26 cellular contexts compared by ENCODE assay signal in the genomic region with DNA sequence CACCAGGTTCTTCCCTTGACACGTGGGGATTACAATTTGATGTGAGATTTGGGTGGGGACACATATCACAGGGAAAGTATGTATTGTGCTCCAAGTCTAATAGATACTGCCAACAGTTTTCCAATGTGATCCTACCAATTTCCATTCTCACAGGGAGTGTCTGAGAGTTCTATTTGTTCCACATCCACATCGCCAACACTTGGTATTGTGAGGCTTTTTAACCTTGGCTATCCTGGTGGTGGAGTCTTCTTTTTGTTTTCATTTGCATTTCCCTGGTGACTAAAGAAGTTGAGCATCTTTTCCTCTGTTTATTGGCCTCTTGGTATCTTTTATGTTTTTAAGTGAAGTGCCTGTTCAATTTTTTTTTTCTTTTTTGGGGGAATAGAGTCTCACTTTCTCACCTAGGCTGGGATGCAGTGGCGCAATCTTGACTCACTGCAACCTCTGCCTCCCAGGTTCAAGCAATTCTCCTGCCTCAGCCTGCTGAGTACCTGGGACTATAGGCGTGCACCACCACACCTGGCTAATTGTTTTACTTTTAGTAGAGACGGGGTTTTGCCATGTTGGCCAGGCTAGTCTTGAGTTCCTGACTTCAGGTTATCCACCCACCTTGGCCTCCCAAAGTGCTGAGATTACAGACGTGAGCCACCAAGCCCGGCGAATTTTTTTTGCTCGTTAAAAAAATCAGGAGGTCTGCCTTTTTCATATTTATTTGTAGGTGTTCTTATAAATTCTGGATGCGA. TPM values are rescaled to one million over a fixed set of nuclear protein-coding genes. Genes with fewer than 3 reads are reported as not detected.
DNase-seq lines count a peak whose midpoint lies in the region; ATAC-seq and TF ChIP-seq lines count a peak whose summit lies in the region.
"Had no signal": no experiment of that assay in that cellular context is flagged by ENCODE, and none has a peak within 500 bp of the region (broad histone marks: within the 10 kb centered on the region; RNA-seq: fewer than 3 reads in every experiment).

No MANE protein-coding gene starts in this region.

- H3K27ac ChIP-seq in GM23248 (peak overlapping the region; percentile 86), RWPE2 (ENCODE audit: poor library complexity, severe bottlenecking) (peak overlapping the region; percentile 97), esophagus (ENCODE audit: low read depth in 2 of 2, low read length in 1 of 2) (peak overlapping the region; percentile 2 to 81), sigmoid colon (no peak overlapping the region), neuronal stem cell (replicated peaks; ENCODE audit: low read length) (no peak overlapping the region), lower lobe of right lung (no peak overlapping the region)
- H3K27ac ChIP-seq: BLaER1, heart right ventricle, KMS-11, prostate gland, thoracic aorta, WERI-Rb-1 had no signal

- DNase-seq in GM23248 (no peak), RWPE2 (ENCODE audit: low spot score) (peak; percentile 15), sigmoid colon (peak; percentile 34), neuronal stem cell (ENCODE audit: low spot score) (no peak), lower lobe of right lung (no peak)
- DNase-seq: activated CD4-positive, alpha-beta T cell treated with anti-CD3 and anti-CD28 coated beads for 48 hours; activated CD8-positive, alpha-beta memory T cell treated with anti-CD3 and anti-CD28 coated beads for 24 hours; activated effector memory CD4-positive, alpha-beta T cell treated with anti-CD3 and anti-CD28 coated beads, Interleukin-2, amount 50 U/mL, for 16 hours; COR-L47; heart right ventricle; NCI-H146; NCI-H2107; NCI-H446; NCI-H82; stimulated activated naive CD8-positive, alpha-beta T cell treated with anti-CD3 and anti-CD28 coated beads, Interleukin-15, Interleukin-2, amounts not matched to agents 100 U/mL and 50 U/mL, for 24 hours; T-helper 9 cell; WERI-Rb-1 had no signal

- no peak overlapping the region for H2BK120ac ChIP-seq in neuronal stem cell (ENCODE audit: low read depth, low read length)

- H2AFZ ChIP-seq in GM23248 (peak overlapping the region; percentile 72), neuronal stem cell (ENCODE audit: low read length) (no peak overlapping the region)

- WGBS in GM23248 (ENCODE audit: low coverage in 1 of 2, low lambda C conversion rate in 2 of 2, missing lambda C conversion rate in 2 of 2), 2 experiments = 74 to 78% methylated on average over 10 of the region's 10 CpGs
- WGBS in esophagus, 2 donors = 83 to 93% methylated on average over 10 of the region's 10 CpGs
- 84 to 95% methylated on average over 10 of the region's 10 CpGs for WGBS in sigmoid colon, 2 donors
- no CpG with 5 or more reads among the region's 10 CpGs for WGBS in neuronal stem cell (ENCODE audit: extremely low coverage in 2 of 2, insufficient read length in 2 of 2, insufficient replicate concordance in 1 of 2), 2 donors

- H3K4me2 ChIP-seq in GM23248 (ENCODE audit: unreplicated experiment) (peak overlapping the region; percentile 70), neuronal stem cell (ENCODE audit: insufficient read depth, low read length, poor library complexity, severe bottlenecking) (no peak overlapping the region)
- H3K4me2 ChIP-seq: BLaER1, KMS-11 had no signal

- in situ Hi-C loops in GM23248 (cut with MboI) = no loop called here

- no peak overlapping the region for H3K14ac ChIP-seq in neuronal stem cell (ENCODE audit: low read length)

- TF ChIP-seq CTCF in RWPE2 (IDR thresholded peaks at IDR 0.05; ENCODE audit: poor library complexity, severe bottlenecking) = no peak
- TF ChIP-seq CTCF in sigmoid colon (IDR thresholded peaks at IDR 0.05) = no peak
- no peak for TF ChIP-seq CTCF in lower lobe of right lung (IDR thresholded peaks at IDR 0.05)

- H2BK12ac ChIP-seq in neuronal stem cell (ENCODE audit: low read length) = no peak overlapping the region

- TF ChIP-seq POLR2A in sigmoid colon (IDR thresholded peaks at IDR 0.05) = no peak

- H3K4me3 ChIP-seq in GM23248 = peak overlapping the region; percentile 35; the same call in 1 of the 2 replicates
- no peak overlapping the region for H3K4me3 ChIP-seq in RWPE2 (ENCODE audit: severe bottlenecking)
- H3K4me3 ChIP-seq in esophagus (ENCODE audit: low read depth in 1 of 2, low read length in 2 of 2) = no peak overlapping the region
- no peak overlapping the region for H3K4me3 ChIP-seq in sigmoid colon
- H3K4me3 ChIP-seq in neuronal stem cell (ENCODE audit: low read length in 2 of 2) = no peak overlapping the region
- H3K4me3 ChIP-seq in lower lobe of right lung = no peak overlapping the region
- H3K4me3 ChIP-seq: BLaER1, heart right ventricle, prostate gland, thoracic aorta had no signal

- no peak overlapping the region for H4K91ac ChIP-seq in neuronal stem cell (ENCODE audit: low read depth, low read length, poor library complexity)

- intact Hi-C loops in sigmoid colon (cut with DNase I) = no loop called here
- intact Hi-C loops in lower lobe of right lung (cut with DNase I) = no loop called here

- peaks cover 19% of the 10 kb centered on the region for H3F3A ChIP-seq in GM23248 (ENCODE audit: insufficient read depth)

- H3K23ac ChIP-seq in neuronal stem cell (ENCODE audit: low read depth, low read length, poor library complexity) = no peak overlapping the region

- H2BK15ac ChIP-seq in neuronal stem cell (ENCODE audit: low read length) = no peak overlapping the region

- H3K9me3 ChIP-seq in GM23248 (ENCODE audit: low read depth) (no peaks in the 10 kb centered on the region), RWPE2 (ENCODE audit: severe bottlenecking) (peaks cover 3% of the 10 kb centered on the region), esophagus (ENCODE audit: control insufficient read depth in 2 of 2, insufficient read depth in 1 of 2, low read depth in 1 of 2, low read length in 1 of 2) (no peaks in the 10 kb centered on the region), sigmoid colon (no peaks in the 10 kb centered on the region), neuronal stem cell (replicated peaks in 1 of 2; ENCODE audit: control insufficient read depth in 2 of 2, insufficient read depth in 1 of 2, low read depth in 1 of 2, low read length in 2 of 2) (no peaks in the 10 kb centered on the region), lower lobe of right lung (peaks cover 12% of the 10 kb centered on the region)
- H3K9me3 ChIP-seq: prostate gland, thoracic aorta had no signal

- H4K8ac ChIP-seq in neuronal stem cell (ENCODE audit: low read depth, low read length) = no peak overlapping the region

- H3K27me3 ChIP-seq in GM23248 (replicated peaks; ENCODE audit: insufficient read depth) = no peaks in the 10 kb centered on the region
- H3K27me3 ChIP-seq in RWPE2 (ENCODE audit: insufficient read depth, poor library complexity, severe bottlenecking) = no peaks in the 10 kb centered on the region
- H3K27me3 ChIP-seq in esophagus (ENCODE audit: control insufficient read depth in 1 of 2, insufficient read depth in 2 of 2, low read length in 2 of 2) = no peaks in the 10 kb centered on the region
- H3K27me3 ChIP-seq in sigmoid colon = no peaks in the 10 kb centered on the region
- peaks cover 0 to 2% (median 0%) of the 10 kb centered on the region in 3 experiments for H3K27me3 ChIP-seq in neuronal stem cell (ENCODE audit: control insufficient read depth in 3 of 3, insufficient read depth in 3 of 3, low read depth in 1 of 3, low read length in 3 of 3)
- peaks cover 2% of the 10 kb centered on the region for H3K27me3 ChIP-seq in lower lobe of right lung (ENCODE audit: low read depth)
- H3K27me3 ChIP-seq: BLaER1 had no signal

- ATAC-seq in RWPE2 (ENCODE audit: low read depth) = no peak
- ATAC-seq in HG02970 (IDR thresholded peaks at IDR 0.05; ENCODE audit: low FRiP score, unreplicated experiment) = no peak
- no peak for ATAC-seq in lower lobe of right lung
- ATAC-seq: heart right ventricle; stimulated activated naive CD8-positive, alpha-beta T cell treated with anti-CD3 and anti-CD28 coated beads, Interleukin-15, Interleukin-2, amounts not matched to agents 100 U/mL and 50 U/mL, for 24 hours had no signal

- peaks cover 32% of the 10 kb centered on the region for H3K4me1 ChIP-seq in GM23248 (ENCODE audit: insufficient read depth)
- peaks cover 52% of the 10 kb centered on the region for H3K4me1 ChIP-seq in RWPE2 (ENCODE audit: insufficient read depth, poor library complexity, severe bottlenecking)
- H3K4me1 ChIP-seq in esophagus (ENCODE audit: control insufficient read depth in 2 of 2, insufficient read depth in 2 of 2, low read length in 1 of 2) = peaks cover 4 to 27% of the 10 kb centered on the region in 2 donors
- no peaks in the 10 kb centered on the region for H3K4me1 ChIP-seq in sigmoid colon
- peaks cover 12 to 39% of the 10 kb centered on the region in 2 donors for H3K4me1 ChIP-seq in neuronal stem cell (ENCODE audit: control insufficient read depth in 2 of 2, insufficient read depth in 1 of 2, low read depth in 1 of 2, low read length in 2 of 2)
- H3K4me1 ChIP-seq in lower lobe of right lung = no peaks in the 10 kb centered on the region
- H3K4me1 ChIP-seq: heart right ventricle, prostate gland had no signal

- H3K9ac ChIP-seq in GM23248 = peak overlapping the region; percentile 53
- no peak overlapping the region for H3K9ac ChIP-seq in neuronal stem cell (ENCODE audit: low read depth, low read length, poor library complexity)
- H3K9ac ChIP-seq: BLaER1, KMS-11 had no signal

- TF ChIP-seq EP300 in sigmoid colon (IDR thresholded peaks at IDR 0.05) = no peak

- H3K36me3 ChIP-seq in GM23248 (ENCODE audit: low read depth) (no peaks in the 10 kb centered on the region), RWPE2 (ENCODE audit: low read depth) (no peaks in the 10 kb centered on the region), esophagus (ENCODE audit: control insufficient read depth in 2 of 2, insufficient read depth in 2 of 2, low read length in 1 of 2) (no peaks in the 10 kb centered on the region), sigmoid colon (no peaks in the 10 kb centered on the region), neuronal stem cell (replicated peaks in 1 of 2; ENCODE audit: control insufficient read depth in 2 of 2, insufficient read depth in 2 of 2, low read length in 2 of 2) (no peaks in the 10 kb centered on the region), lower lobe of right lung (no peaks in the 10 kb centered on the region)
- H3K36me3 ChIP-seq: BLaER1, heart right ventricle, prostate gland, thoracic aorta, WERI-Rb-1 had no signal

- no peaks in the 10 kb centered on the region for H3K9me2 ChIP-seq in GM23248 (ENCODE audit: insufficient read depth)

- no peak overlapping the region for H2AK5ac ChIP-seq in neuronal stem cell (ENCODE audit: low read depth, low read length)

- no peaks in the 10 kb centered on the region for H3K79me1 ChIP-seq in neuronal stem cell (ENCODE audit: low read depth, low read length)

- no peak overlapping the region for H2BK5ac ChIP-seq in neuronal stem cell (ENCODE audit: low read length)

- H3K4ac ChIP-seq in neuronal stem cell (ENCODE audit: low read length) = no peak overlapping the region

- H3K79me2 ChIP-seq in GM23248 (ENCODE audit: insufficient read depth) = no peaks in the 10 kb centered on the region

- no peak overlapping the region for H3K18ac ChIP-seq in neuronal stem cell (ENCODE audit: low read length)

- H4K20me1 ChIP-seq in GM23248 (ENCODE audit: insufficient read depth) = no peaks in the 10 kb centered on the region
- H4K20me1 ChIP-seq: BLaER1 had no signal

RNA-seq across cellular contexts. Expression of a gene that starts 15.9 kb away (rescaled TPM):
- under 0.01 TPM in 1 of 2 replicates, not detected in the other for total RNA-seq in GM23248 (2014; rRNA removed; shearing (Covaris generic))
- 0.11 and 0.14 TPM in 2 replicates for polyA plus RNA-seq in GM23248 (2016; fragmentation: Nextera tagmentation; extraction: Ambion mirVana)
- 100 to 1,000 TPM; 162 to 398 TPM for polyA plus RNA-seq in esophagus
- not detected for total RNA-seq in sigmoid colon
- under 1 TPM; under 0.01 to 0.92 (median 0.63) TPM for polyA plus RNA-seq in sigmoid colon
- 0.18 TPM for polyA plus RNA-seq in neuronal stem cell (2013, experiment 1 of 2)
- polyA plus RNA-seq in neuronal stem cell (2013, experiment 2 of 2) = 0.11 TPM
- total RNA-seq in lower lobe of right lung = not detected
- total RNA-seq: heart right ventricle, sciatic nerve had no signal

RNA-seq across cellular contexts. Expression of a gene that starts 59.8 kb away (rescaled TPM):
- total RNA-seq in GM23248 (2014; rRNA removed; shearing (Covaris generic)) = not detected in 2 replicates
- polyA plus RNA-seq in GM23248 (2016; fragmentation: Nextera tagmentation; extraction: Ambion mirVana) (not detected in 2 replicates), esophagus (10 to 100 TPM; 14.1 to 31.0 TPM), sigmoid colon (under 1 TPM in 1 of 3 donors, not detected in 2; 0.51 TPM)
- total RNA-seq in sigmoid colon (not detected), lower lobe of right lung (not detected)
- 0.38 TPM for polyA plus RNA-seq in neuronal stem cell (2013, experiment 1 of 2)
- 0.36 TPM for polyA plus RNA-seq in neuronal stem cell (2013, experiment 2 of 2)
- total RNA-seq: cerebellum, fibroblast of villous mesenchyme, heart right ventricle, sciatic nerve, thoracic aorta had no signal
- polyA plus RNA-seq: heart right ventricle had no signal

Comparison
In these comparisons a context has a peak if more than half of its experiments do, and no peak if none do; other contexts are left out.
1. DNase-seq: peak in RWPE2 (single experiment) and sigmoid colon (single experiment); none in GM23248 (single experiment), neuronal stem cell (single experiment) and lower lobe of right lung (single experiment).
2. H3K27ac ChIP-seq: peak in GM23248 (single experiment), RWPE2 (single experiment) and esophagus (2 of 2); none in sigmoid colon (0 of 4), neuronal stem cell (single experiment) and lower lobe of right lung (single experiment).